In genomic region chr16:74984194-74984669, GRCh38 we compare ENCODE assay signal across 8 cellular contexts. TPM values are rescaled to one million over a fixed set of nuclear protein-coding genes. Genes with fewer than 3 reads are reported as not detected.
DNase-seq lines count a peak whose midpoint lies in the region; ATAC-seq and TF ChIP-seq lines count a peak whose summit lies in the region.

No MANE protein-coding gene starts in this region.

- H3K27me3 ChIP-seq in mucosa of rectum (ENCODE audit: control insufficient read depth in 2 of 2, insufficient read depth in 2 of 2, low read length in 2 of 2) = no peaks in the 10 kb centered on the region
- no peaks in the 10 kb centered on the region for H3K27me3 ChIP-seq in vagina

- TF ChIP-seq POLR2A in vagina (IDR thresholded peaks at IDR 0.05) = no peak

- peak overlapping the region; percentile 92 to 95 for H3K9ac ChIP-seq in mucosa of rectum (ENCODE audit: low read depth in 1 of 2, low read length in 2 of 2)

- TF ChIP-seq CTCF in vagina (IDR thresholded peaks at IDR 0.05) = no peak

- peak overlapping the region; percentile 97 to 100 for H3K4me3 ChIP-seq in mucosa of rectum (ENCODE audit: low read length in 2 of 2)
- peak overlapping the region; percentile 65 to 73 for H3K4me3 ChIP-seq in vagina

- in situ Hi-C loops in G401 (cut with HindIII; ENCODE audit: low sequenced_read_pairs) = no loop called here

- peak; percentile 67 for DNase-seq in NCI-H82 (lab: John Stamatoyannopoulos, UW)
- no peak for DNase-seq in NCI-H82 treated with DMSO at 0.1 percent for 48 hours (lab: John Stamatoyannopoulos, UW; ENCODE audit: unreplicated experiment)
- peak; percentile 18 for DNase-seq in dedifferentiated amniotic fluid mesenchymal stem cell (ENCODE audit: extremely low spot score)
- DNase-seq in vagina (ENCODE audit: extremely low spot score in 2 of 2) = no peak
- DNase-seq in G401 (ENCODE audit: low spot score) = no peak
- no peak for DNase-seq in medulla oblongata (ENCODE audit: extremely low spot score)

- H3K36me3 ChIP-seq in mucosa of rectum (ENCODE audit: control insufficient read depth in 2 of 2, insufficient read depth in 2 of 2, low read length in 2 of 2) = no peaks in the 10 kb centered on the region
- no peaks in the 10 kb centered on the region for H3K36me3 ChIP-seq in vagina

- intact Hi-C loops in vagina (cut with DNase I) = no loop called here

- H3K9me3 ChIP-seq in mucosa of rectum (ENCODE audit: control insufficient read depth in 2 of 2, low read length in 2 of 2) = no peaks in the 10 kb centered on the region
- H3K9me3 ChIP-seq in vagina = no peaks in the 10 kb centered on the region

- peaks cover 2 to 3% of the 10 kb centered on the region in 2 donors for H3K4me1 ChIP-seq in mucosa of rectum (ENCODE audit: control insufficient read depth in 2 of 2, insufficient read depth in 2 of 2, low read length in 2 of 2)
- peaks cover 23% of the 10 kb centered on the region for H3K4me1 ChIP-seq in vagina

- H3K27ac ChIP-seq in mucosa of rectum (ENCODE audit: low read depth in 2 of 2, low read length in 2 of 2) = peak overlapping the region; percentile 14 to 67
- H3K27ac ChIP-seq in vagina = peak overlapping the region; percentile 71

- peak; percentile 38; the same call in 2 of the 3 replicates for ATAC-seq in SK-N-SH treated with all-trans-retinoic acid at 6 μM for 48 hours

TF ChIP-seq in SK-N-SH treated with all-trans-retinoic acid at 6 μM for 48 hours, 23 proteins besides CTCF, POLR2A, EP300 and RAD21:
- TF ChIP-seq, protein P1, sequence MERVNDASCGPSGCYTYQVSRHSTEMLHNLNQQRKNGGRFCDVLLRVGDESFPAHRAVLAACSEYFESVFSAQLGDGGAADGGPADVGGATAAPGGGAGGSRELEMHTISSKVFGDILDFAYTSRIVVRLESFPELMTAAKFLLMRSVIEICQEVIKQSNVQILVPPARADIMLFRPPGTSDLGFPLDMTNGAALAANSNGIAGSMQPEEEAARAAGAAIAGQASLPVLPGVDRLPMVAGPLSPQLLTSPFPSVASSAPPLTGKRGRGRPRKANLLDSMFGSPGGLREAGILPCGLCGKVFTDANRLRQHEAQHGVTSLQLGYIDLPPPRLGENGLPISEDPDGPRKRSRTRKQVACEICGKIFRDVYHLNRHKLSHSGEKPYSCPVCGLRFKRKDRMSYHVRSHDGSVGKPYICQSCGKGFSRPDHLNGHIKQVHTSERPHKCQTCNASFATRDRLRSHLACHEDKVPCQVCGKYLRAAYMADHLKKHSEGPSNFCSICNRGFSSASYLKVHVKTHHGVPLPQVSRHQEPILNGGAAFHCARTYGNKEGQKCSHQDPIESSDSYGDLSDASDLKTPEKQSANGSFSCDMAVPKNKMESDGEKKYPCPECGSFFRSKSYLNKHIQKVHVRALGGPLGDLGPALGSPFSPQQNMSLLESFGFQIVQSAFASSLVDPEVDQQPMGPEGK (CRISPR knock-in tag; IDR thresholded peaks at IDR 0.05; ENCODE audit: borderline replicate concordance) = no peak
- TF ChIP-seq TOX (CRISPR knock-in tag; IDR thresholded peaks at IDR 0.05; ENCODE audit: borderline replicate concordance) = no peak
- no peak for TF ChIP-seq ZNF70 (CRISPR knock-in tag; IDR thresholded peaks at IDR 0.05)
- TF ChIP-seq ZFP30 (CRISPR knock-in tag; IDR thresholded peaks at IDR 0.05) = no peak
- no peak for TF ChIP-seq ZNF8 (CRISPR knock-in tag; IDR thresholded peaks at IDR 0.05)
- no peak for TF ChIP-seq ZNF565 (CRISPR knock-in tag; conservative IDR thresholded peaks at IDR 0.05; ENCODE audit: low read depth)

RNA-seq across cellular contexts. Expression of gene WDR59, which starts 0.7 kb away (rescaled TPM):
- 95.3 TPM for total RNA-seq in vagina
- 39.5 and 58.5 TPM in 2 replicates for total RNA-seq in G401 (2014; rRNA removed; shearing (Covaris generic))

RNA-seq across cellular contexts. Expression of gene ZNRF1, which starts 14.6 kb away (rescaled TPM):
- total RNA-seq in vagina = 20.1 TPM
- 15.4 and 21.2 TPM in 2 replicates for total RNA-seq in G401 (2014; rRNA removed; shearing (Covaris generic))

Comparison
In these comparisons a context has a peak if more than half of its experiments do, and no peak if none do; other contexts are left out.
1. DNase-seq: peak in NCI-H82 (single experiment) and dedifferentiated amniotic fluid mesenchymal stem cell (single experiment); none in NCI-H82 treated with DMSO at 0.1 percent for 48 hours (single experiment), vagina (0 of 2), G401 (single experiment) and medulla oblongata (single experiment).